ENCODE assay signal across 1 cellular context in genomic region chr16:70582280-70582978, GRCh38.
TF ChIP-seq lines count a peak whose summit lies in the region.

No MANE protein-coding gene starts in this region.

TF ChIP-seq in HepG2, 621 proteins besides CTCF, POLR2A, EP300 and RAD21:
- peak; percentile 93 for TF ChIP-seq ZNF644 (CRISPR knock-in tag; IDR thresholded peaks at IDR 0.05; ENCODE audit: low read depth)
- TF ChIP-seq STAG1 (CRISPR knock-in tag; IDR thresholded peaks at IDR 0.05): peak; percentile 33
- peak; percentile 52 for TF ChIP-seq FOXA3 (CRISPR knock-in tag; IDR thresholded peaks at IDR 0.05)
- TF ChIP-seq ZNF281 (CRISPR knock-in tag; IDR thresholded peaks at IDR 0.05; ENCODE audit: borderline replicate concordance): no peak
- no peak for TF ChIP-seq FOXA1 (IDR thresholded peaks at IDR 0.05)
- peak; percentile 95 for TF ChIP-seq FOXA1 (CRISPR knock-in tag; IDR thresholded peaks at IDR 0.05)
- peak; percentile 74; the same call in 1 of the 2 replicates for TF ChIP-seq EHMT2 (IDR thresholded peaks at IDR 0.05; ENCODE audit: borderline replicate concordance, low read depth, low read length)
- no peak for TF ChIP-seq MEF2D (CRISPR knock-in tag; IDR thresholded peaks at IDR 0.05)
